Comparison of ENCODE assay signal across 11 cellular contexts in the genomic region with DNA sequence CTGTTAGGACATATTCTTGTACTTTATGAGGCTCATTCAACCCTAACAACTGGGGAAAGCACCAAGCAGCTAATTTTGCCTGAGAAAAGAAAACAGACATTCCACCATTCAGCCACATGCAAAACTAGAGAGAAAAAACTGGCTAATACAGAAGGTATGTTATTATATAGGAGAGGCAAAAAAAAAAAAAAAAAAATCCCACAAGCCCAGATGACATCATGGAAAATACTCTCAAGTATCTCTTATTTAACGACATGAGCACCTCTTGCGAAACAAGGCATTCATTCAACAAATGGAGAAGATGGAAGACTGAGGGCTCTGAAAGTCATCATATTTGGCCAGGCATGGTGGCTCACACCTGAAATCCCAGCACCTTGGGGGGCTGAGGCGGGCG.
DNase-seq lines count a peak whose midpoint lies in the region; ATAC-seq, FAIRE-seq and TF ChIP-seq lines count a peak whose summit lies in the region.
"Had no signal": no experiment of that assay in that cellular context is flagged by ENCODE, and none has a peak within 500 bp of the region (broad histone marks: within the 10 kb centered on the region; RNA-seq: fewer than 3 reads in every experiment).

No MANE protein-coding gene starts in this region.

- no peaks in the 10 kb centered on the region for H3K79me2 ChIP-seq in GM12878 (ENCODE audit: control insufficient read depth, insufficient read depth, low read length)

- no peak overlapping the region for H2AFZ ChIP-seq in GM12878 (ENCODE audit: control insufficient read depth, low read depth, low read length)

- CTCF ChIA-PET in GM12878 (lab: Yijun Ruan, JAX) = interaction anchor here (0.6 to 3.7 kb wide), 6 partner anchors 9 to 264 kb away, joined by 3 to 16 read pairs (median 6); a partner anchor contains a TSS

- WGBS in GM12878 (ENCODE audit: insufficient coverage, insufficient replicate concordance, low lambda C conversion rate, missing lambda C conversion rate) = 0% methylated on average over 4 of the region's 4 CpGs

- H3K9ac ChIP-seq in GM12878 (ENCODE audit: control insufficient read depth, insufficient read depth, low read length) = no peak overlapping the region

- no peak for TF ChIP-seq RAD21 in GM12878 (IDR thresholded peaks at IDR 0.05; ENCODE audit: insufficient read depth, low read depth, low read length)

- intact Hi-C loops in GM12878 (cut with micrococcal nuclease; ENCODE audit: unreplicated experiment) = no loop called here

- RAD21 ChIA-PET in GM12878 (lab: Charles Lee; ENCODE audit: unreplicated experiment) = interaction anchor here (1.3 to 3.4 kb wide), 4 partner anchors 10 to 137 kb away, joined by 3 to 29 read pairs (median 6); a partner anchor contains a TSS

- SMC1A ChIA-PET in GM12878 (lab: Charles Lee; ENCODE audit: uncharacterized antibody, unreplicated experiment) = interaction anchor here (1.0 to 3.4 kb wide), 10 partner anchors 10 to 320 kb away, joined by 3 to 21 read pairs (median 5); a partner anchor contains a TSS

- no peak overlapping the region for H3K4me3 ChIP-seq in GM12878
- H3K4me3 ChIP-seq: ascending aorta, thoracic aorta had no signal

- no peaks in the 10 kb centered on the region for H3K4me1 ChIP-seq in GM12878 (ENCODE audit: control insufficient read depth, insufficient read depth, low read length)

- POLR2A ChIA-PET in GM12878 (lab: Charles Lee) = interaction anchor here (0.7 to 1.3 kb wide), 3 partner anchors 10 to 47 kb away, joined by 3 read pairs; no protein-coding TSS in a partner anchor

- H3K9me3 ChIP-seq in GM12878 (replicated peaks; ENCODE audit: control insufficient read depth, insufficient read depth, low read length) = no peaks in the 10 kb centered on the region
- H3K9me3 ChIP-seq: ascending aorta, thoracic aorta had no signal

- H3K4me2 ChIP-seq in GM12878 (ENCODE audit: control insufficient read depth, insufficient read depth) = no peak overlapping the region

- ATAC-seq in GM18861 (IDR thresholded peaks at IDR 0.05; ENCODE audit: unreplicated experiment) = peak; percentile 56
- peak; percentile 82 for ATAC-seq in HG03575 (IDR thresholded peaks at IDR 0.05; ENCODE audit: extremely low read depth, insufficient number of reproducible peaks, low FRiP score, unreplicated experiment)
- ATAC-seq in GM12878 = peak; percentile 80
- ATAC-seq in HG03439 (IDR thresholded peaks at IDR 0.05; ENCODE audit: unreplicated experiment) = no peak

- TF ChIP-seq EP300 in GM12878 (IDR thresholded peaks at IDR 0.05; ENCODE audit: borderline replicate concordance in 1 of 2, control insufficient read depth in 1 of 2, low read depth in 2 of 2, low read length in 2 of 2) = 0 out of 4 replicates have a peak, but pooled peaks of 1 of the 2 experiments have one; percentile 42

- in situ Hi-C loops in GM12878 (cut with MboI) = no loop called here

- no TSS peak for BruUV-seq in GM12878 (replicated peaks; lab: Mats Ljungman, UMichigan)

- no peak for TF ChIP-seq CTCF in GM12878 (IDR thresholded peaks at IDR 0.05 in 2 of 3, conservative IDR thresholded peaks at IDR 0.05 in 1 of 3; ENCODE audit: control insufficient read depth in 2 of 3, extremely low read depth in 1 of 3, insufficient read depth in 1 of 3, low read depth in 3 of 3, low read length in 3 of 3)

- no peaks in the 10 kb centered on the region for H4K20me1 ChIP-seq in GM12878 (ENCODE audit: control insufficient read depth, insufficient read depth)

- no peaks in the 10 kb centered on the region for H3K36me3 ChIP-seq in GM12878 (ENCODE audit: control insufficient read depth in 2 of 2, insufficient read depth in 2 of 2, low read length in 1 of 2)

- H3K27ac ChIP-seq in GM12878 (ENCODE audit: control insufficient read depth, insufficient read depth) = no peak overlapping the region

- H3K27me3 ChIP-seq in GM12878 (replicated peaks in 1 of 2; ENCODE audit: control insufficient read depth in 2 of 2, insufficient read depth in 2 of 2, low read length in 1 of 2) = no peaks in the 10 kb centered on the region
- H3K27me3 ChIP-seq: ascending aorta had no signal

- peak; percentile 25 for DNase-seq in GM12878 (ENCODE audit: low read depth, low spot score)
- DNase-seq in renal cortical epithelial cell (ENCODE audit: low read depth) = peak; percentile 90
- no peak for DNase-seq in AML-193 (lab: John Stamatoyannopoulos, UW)
- DNase-seq in HuH-7 (ENCODE audit: low spot score) = no peak
- DNase-seq in HPDE6-E6E7 (ENCODE audit: extremely low spot score) = no peak
- DNase-seq: naive B cell had no signal

- no peak for TF ChIP-seq POLR2A in GM12878 (IDR thresholded peaks at IDR 0.05; ENCODE audit: low read depth, low read length)

- no peak for FAIRE-seq in GM12878 (lab: Jason Lieb, UNC)

TF ChIP-seq in GM12878, 131 proteins besides CTCF, POLR2A, EP300 and RAD21 (continues in another document):
- TF ChIP-seq EZH2 (IDR thresholded peaks at IDR 0.05; ENCODE audit: borderline replicate concordance, control insufficient read depth, low read depth, low read length) (no peak), NBN (IDR thresholded peaks at IDR 0.05) (peak; percentile 64; the same call in 1 of the 2 replicates), CREB1 (IDR thresholded peaks at IDR 0.05; ENCODE audit: low read depth) (peak; percentile 71), ZNF274 (IDR thresholded peaks at IDR 0.05; ENCODE audit: insufficient read depth, insufficient read length) (no peak), IKZF2 (IDR thresholded peaks at IDR 0.05) (peak in 1 of 2 experiments; percentile 35; a peak in 1 of 4 replicates), ATF7 (IDR thresholded peaks at IDR 0.05; ENCODE audit: low read depth) (peak; percentile 97), JUNB (IDR thresholded peaks at IDR 0.05) (0 out of 2 replicates have a peak, but pooled peaks have one; percentile 23), ZNF384 (IDR thresholded peaks at IDR 0.05; ENCODE audit: borderline replicate concordance, low read depth, low read length) (peak; percentile 89), CREM (IDR thresholded peaks at IDR 0.05; ENCODE audit: low read depth) (peak; percentile 34; the same call in 1 of the 2 replicates), RUNX3 (IDR thresholded peaks at IDR 0.05; ENCODE audit: low read length) (peak; percentile 61; the same call in 1 of the 2 replicates), NFIC (IDR thresholded peaks at IDR 0.05; ENCODE audit: low read depth, low read length) (peak; percentile 69; the same call in 1 of the 2 replicates)
- TF ChIP-seq, protein P1, sequence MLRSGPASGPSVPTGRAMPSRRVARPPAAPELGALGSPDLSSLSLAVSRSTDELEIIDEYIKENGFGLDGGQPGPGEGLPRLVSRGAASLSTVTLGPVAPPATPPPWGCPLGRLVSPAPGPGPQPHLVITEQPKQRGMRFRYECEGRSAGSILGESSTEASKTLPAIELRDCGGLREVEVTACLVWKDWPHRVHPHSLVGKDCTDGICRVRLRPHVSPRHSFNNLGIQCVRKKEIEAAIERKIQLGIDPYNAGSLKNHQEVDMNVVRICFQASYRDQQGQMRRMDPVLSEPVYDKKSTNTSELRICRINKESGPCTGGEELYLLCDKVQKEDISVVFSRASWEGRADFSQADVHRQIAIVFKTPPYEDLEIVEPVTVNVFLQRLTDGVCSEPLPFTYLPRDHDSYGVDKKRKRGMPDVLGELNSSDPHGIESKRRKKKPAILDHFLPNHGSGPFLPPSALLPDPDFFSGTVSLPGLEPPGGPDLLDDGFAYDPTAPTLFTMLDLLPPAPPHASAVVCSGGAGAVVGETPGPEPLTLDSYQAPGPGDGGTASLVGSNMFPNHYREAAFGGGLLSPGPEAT (IDR thresholded peaks at IDR 0.05; ENCODE audit: low read depth) = peak; percentile 61
- TF ChIP-seq, protein P2, sequence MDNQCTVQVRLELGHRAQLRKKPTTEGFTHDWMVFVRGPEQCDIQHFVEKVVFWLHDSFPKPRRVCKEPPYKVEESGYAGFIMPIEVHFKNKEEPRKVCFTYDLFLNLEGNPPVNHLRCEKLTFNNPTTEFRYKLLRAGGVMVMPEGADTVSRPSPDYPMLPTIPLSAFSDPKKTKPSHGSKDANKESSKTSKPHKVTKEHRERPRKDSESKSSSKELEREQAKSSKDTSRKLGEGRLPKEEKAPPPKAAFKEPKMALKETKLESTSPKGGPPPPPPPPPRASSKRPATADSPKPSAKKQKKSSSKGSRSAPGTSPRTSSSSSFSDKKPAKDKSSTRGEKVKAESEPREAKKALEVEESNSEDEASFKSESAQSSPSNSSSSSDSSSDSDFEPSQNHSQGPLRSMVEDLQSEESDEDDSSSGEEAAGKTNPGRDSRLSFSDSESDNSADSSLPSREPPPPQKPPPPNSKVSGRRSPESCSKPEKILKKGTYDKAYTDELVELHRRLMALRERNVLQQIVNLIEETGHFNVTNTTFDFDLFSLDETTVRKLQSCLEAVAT (IDR thresholded peaks at IDR 0.05) = 0 out of 2 replicates have a peak, but pooled peaks have one; percentile 34
- TF ChIP-seq, protein P3, sequence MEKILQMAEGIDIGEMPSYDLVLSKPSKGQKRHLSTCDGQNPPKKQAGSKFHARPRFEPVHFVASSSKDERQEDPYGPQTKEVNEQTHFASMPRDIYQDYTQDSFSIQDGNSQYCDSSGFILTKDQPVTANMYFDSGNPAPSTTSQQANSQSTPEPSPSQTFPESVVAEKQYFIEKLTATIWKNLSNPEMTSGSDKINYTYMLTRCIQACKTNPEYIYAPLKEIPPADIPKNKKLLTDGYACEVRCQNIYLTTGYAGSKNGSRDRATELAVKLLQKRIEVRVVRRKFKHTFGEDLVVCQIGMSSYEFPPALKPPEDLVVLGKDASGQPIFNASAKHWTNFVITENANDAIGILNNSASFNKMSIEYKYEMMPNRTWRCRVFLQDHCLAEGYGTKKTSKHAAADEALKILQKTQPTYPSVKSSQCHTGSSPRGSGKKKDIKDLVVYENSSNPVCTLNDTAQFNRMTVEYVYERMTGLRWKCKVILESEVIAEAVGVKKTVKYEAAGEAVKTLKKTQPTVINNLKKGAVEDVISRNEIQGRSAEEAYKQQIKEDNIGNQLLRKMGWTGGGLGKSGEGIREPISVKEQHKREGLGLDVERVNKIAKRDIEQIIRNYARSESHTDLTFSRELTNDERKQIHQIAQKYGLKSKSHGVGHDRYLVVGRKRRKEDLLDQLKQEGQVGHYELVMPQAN (conservative IDR thresholded peaks at IDR 0.05) = no peak
- TF ChIP-seq, protein P4, sequence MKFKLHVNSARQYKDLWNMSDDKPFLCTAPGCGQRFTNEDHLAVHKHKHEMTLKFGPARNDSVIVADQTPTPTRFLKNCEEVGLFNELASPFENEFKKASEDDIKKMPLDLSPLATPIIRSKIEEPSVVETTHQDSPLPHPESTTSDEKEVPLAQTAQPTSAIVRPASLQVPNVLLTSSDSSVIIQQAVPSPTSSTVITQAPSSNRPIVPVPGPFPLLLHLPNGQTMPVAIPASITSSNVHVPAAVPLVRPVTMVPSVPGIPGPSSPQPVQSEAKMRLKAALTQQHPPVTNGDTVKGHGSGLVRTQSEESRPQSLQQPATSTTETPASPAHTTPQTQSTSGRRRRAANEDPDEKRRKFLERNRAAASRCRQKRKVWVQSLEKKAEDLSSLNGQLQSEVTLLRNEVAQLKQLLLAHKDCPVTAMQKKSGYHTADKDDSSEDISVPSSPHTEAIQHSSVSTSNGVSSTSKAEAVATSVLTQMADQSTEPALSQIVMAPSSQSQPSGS (IDR thresholded peaks at IDR 0.05; ENCODE audit: low read length) = peak; percentile 75

Comparison
In these comparisons a context has a peak if more than half of its experiments do, and no peak if none do; other contexts are left out.
1. DNase-seq: peak in GM12878 (single experiment) and renal cortical epithelial cell (single experiment); none in AML-193 (0 of 2), HuH-7 (single experiment) and HPDE6-E6E7 (single experiment).